In genomic region chr7:18390523-18390907, GRCh38 we compare ENCODE assay signal across 12 cellular contexts.
DNase-seq lines count a peak whose midpoint lies in the region; ATAC-seq and TF ChIP-seq lines count a peak whose summit lies in the region.
"Had no signal": no experiment of that assay in that cellular context is flagged by ENCODE, and none has a peak within 500 bp of the region (broad histone marks: within the 10 kb centered on the region; RNA-seq: fewer than 3 reads in every experiment).

No MANE protein-coding gene starts in this region.

- peak overlapping the region; percentile 97 for H3K27ac ChIP-seq in VCaP
- H3K27ac ChIP-seq in parathyroid adenoma: peak overlapping the region; percentile 31
- H3K27ac ChIP-seq in uterus: peak overlapping the region in 1 of 2 donors; percentile 53
- H3K27ac ChIP-seq: body of pancreas, neutrophil had no signal

- no peaks in the 10 kb centered on the region for H3K79me2 ChIP-seq in parathyroid adenoma

- intact Hi-C loops in uterus (cut with DNase I; ENCODE audit: low total_unique reads): no loop called here

- no peak overlapping the region for H2AFZ ChIP-seq in parathyroid adenoma

- no peak for DNase-seq in mucosa of gallbladder (ENCODE audit: low spot score)
- no peak for DNase-seq in uterus
- no peak for DNase-seq in ACHN
- DNase-seq in NCI-H1105 treated with DMSO at 0.1 percent for 48 hours (lab: John Stamatoyannopoulos, UW): no peak
- DNase-seq: body of pancreas; NCI-H1105; stimulated activated naive CD8-positive, alpha-beta T cell treated with anti-CD3 and anti-CD28 coated beads, Interleukin-15, amount 100 ng/mL, for 72 hours had no signal

- in situ Hi-C loops in ACHN (cut with HindIII; ENCODE audit: low pct_ligation_motif_present, low pct_unique_long_range_greater_than_20kb, low sequenced_read_pairs): no loop called here

- H3K9ac ChIP-seq in parathyroid adenoma: no peak overlapping the region

- H3K4me3 ChIP-seq in parathyroid adenoma (ENCODE audit: low read depth, low read length) (no peak overlapping the region), uterus (no peak overlapping the region)
- H3K4me3 ChIP-seq: body of pancreas had no signal

- H3K9me3 ChIP-seq in parathyroid adenoma (ENCODE audit: control insufficient read depth, low read length): no peaks in the 10 kb centered on the region
- no peaks in the 10 kb centered on the region for H3K9me3 ChIP-seq in uterus
- H3K9me3 ChIP-seq: body of pancreas, neutrophil had no signal

- H3K27me3 ChIP-seq in parathyroid adenoma (ENCODE audit: control insufficient read depth, insufficient read depth, low read length) (no peaks in the 10 kb centered on the region), uterus (no peaks in the 10 kb centered on the region)
- H3K27me3 ChIP-seq: body of pancreas, neutrophil had no signal

- H3K4me2 ChIP-seq in parathyroid adenoma (ENCODE audit: low read length): no peak overlapping the region

- H3K36me3 ChIP-seq in parathyroid adenoma (ENCODE audit: control insufficient read depth, insufficient read depth, low read length): no peaks in the 10 kb centered on the region
- H3K36me3 ChIP-seq in uterus: no peaks in the 10 kb centered on the region
- H3K36me3 ChIP-seq: neutrophil had no signal

- TF ChIP-seq POLR2A in uterus (IDR thresholded peaks at IDR 0.05): no peak

- TF ChIP-seq CTCF in VCaP (conservative IDR thresholded peaks at IDR 0.05): no peak
- no peak for TF ChIP-seq CTCF in parathyroid adenoma (IDR thresholded peaks at IDR 0.05)
- no peak for TF ChIP-seq CTCF in uterus (IDR thresholded peaks at IDR 0.05)

- H3K4me1 ChIP-seq in parathyroid adenoma (no peaks in the 10 kb centered on the region), uterus (no peaks in the 10 kb centered on the region)
- H3K4me1 ChIP-seq: body of pancreas had no signal

- ATAC-seq in GM18867 (IDR thresholded peaks at IDR 0.05; ENCODE audit: unreplicated experiment): peak; percentile 32
- ATAC-seq in HG02678 (IDR thresholded peaks at IDR 0.05; ENCODE audit: unreplicated experiment): peak; percentile 33
- ATAC-seq: body of pancreas; stimulated activated naive CD8-positive, alpha-beta T cell treated with anti-CD3 and anti-CD28 coated beads, Interleukin-15, amount 100 ng/mL, for 72 hours had no signal
